ENCODE assay signal across 8 cellular contexts in the genomic region with DNA sequence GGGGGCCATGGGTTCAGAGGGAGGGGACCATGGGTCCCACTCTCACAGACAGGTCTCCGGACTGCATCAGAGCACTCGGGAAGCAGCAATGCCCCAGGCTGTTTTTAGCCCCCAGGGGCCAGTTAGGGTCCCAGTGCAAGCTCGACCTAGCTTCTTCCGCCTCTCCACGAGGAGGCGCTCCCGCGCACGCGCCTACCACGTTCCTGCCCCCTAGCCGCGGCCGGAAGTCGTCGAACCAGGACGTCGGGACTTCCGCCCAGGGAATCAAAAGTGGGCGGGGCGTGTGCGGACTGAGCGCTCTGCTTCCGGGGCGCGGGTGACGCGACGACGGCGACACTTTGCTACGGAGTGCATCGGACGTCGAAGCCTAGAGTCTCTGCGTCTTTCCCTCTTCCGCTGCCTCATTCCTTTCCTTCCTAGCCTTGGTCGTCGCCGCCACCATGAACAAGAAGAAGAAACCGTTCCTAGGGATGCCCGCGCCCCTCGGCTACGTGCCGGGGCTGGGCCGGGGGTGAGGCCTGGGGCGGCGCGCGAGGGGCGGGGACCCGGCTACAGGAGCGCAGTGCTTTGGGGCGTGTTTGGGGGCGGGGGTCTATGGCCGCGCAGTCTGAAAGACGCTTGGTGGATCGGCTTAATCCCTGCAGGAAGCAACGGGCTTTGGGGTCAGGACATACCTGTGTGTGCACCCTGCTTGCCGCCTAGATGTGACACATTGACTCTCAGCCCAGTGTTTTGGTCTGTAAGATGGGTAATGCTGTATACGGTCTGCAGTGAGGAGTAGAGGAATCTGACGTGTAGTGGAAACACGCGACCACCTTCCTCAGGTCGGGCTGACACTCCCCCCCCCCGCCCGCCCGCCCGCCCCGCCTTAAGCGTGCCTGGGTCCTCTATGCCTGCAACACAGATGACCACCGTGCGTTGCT. TPM values are rescaled to one million over a fixed set of nuclear protein-coding genes. Genes with fewer than 3 reads are reported as not detected.
DNase-seq lines count a peak whose midpoint lies in the region; ATAC-seq and TF ChIP-seq lines count a peak whose summit lies in the region.

A gene with protein sequence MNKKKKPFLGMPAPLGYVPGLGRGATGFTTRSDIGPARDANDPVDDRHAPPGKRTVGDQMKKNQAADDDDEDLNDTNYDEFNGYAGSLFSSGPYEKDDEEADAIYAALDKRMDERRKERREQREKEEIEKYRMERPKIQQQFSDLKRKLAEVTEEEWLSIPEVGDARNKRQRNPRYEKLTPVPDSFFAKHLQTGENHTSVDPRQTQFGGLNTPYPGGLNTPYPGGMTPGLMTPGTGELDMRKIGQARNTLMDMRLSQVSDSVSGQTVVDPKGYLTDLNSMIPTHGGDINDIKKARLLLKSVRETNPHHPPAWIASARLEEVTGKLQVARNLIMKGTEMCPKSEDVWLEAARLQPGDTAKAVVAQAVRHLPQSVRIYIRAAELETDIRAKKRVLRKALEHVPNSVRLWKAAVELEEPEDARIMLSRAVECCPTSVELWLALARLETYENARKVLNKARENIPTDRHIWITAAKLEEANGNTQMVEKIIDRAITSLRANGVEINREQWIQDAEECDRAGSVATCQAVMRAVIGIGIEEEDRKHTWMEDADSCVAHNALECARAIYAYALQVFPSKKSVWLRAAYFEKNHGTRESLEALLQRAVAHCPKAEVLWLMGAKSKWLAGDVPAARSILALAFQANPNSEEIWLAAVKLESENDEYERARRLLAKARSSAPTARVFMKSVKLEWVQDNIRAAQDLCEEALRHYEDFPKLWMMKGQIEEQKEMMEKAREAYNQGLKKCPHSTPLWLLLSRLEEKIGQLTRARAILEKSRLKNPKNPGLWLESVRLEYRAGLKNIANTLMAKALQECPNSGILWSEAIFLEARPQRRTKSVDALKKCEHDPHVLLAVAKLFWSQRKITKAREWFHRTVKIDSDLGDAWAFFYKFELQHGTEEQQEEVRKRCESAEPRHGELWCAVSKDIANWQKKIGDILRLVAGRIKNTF (plus strand): TSS at position 327 of the 923 bp plus-strand sequence. CDS start 114 bp downstream, at position 441.

- POLR2A ChIA-PET in AG04450 (lab: Yijun Ruan, JAX) (no interaction called here), WTC11 (lab: Charles Lee) (interaction anchor here (0.6 to 0.8 kb wide), 3 partner anchors 25 to 1914 kb away, joined by 3 read pairs; a partner anchor contains a TSS)

- CTCF ChIA-PET in AG04450 (lab: Charles Lee) (interaction anchor here (0.6 to 1.8 kb wide), 22 partner anchors 8 to 444 kb away, joined by 3 to 8 read pairs (median 5); a partner anchor contains a TSS), WTC11 (lab: Charles Lee) (interaction anchor here (0.6 to 3.1 kb wide), 75 partner anchors 8 to 705 kb away, joined by 3 to 51 read pairs (median 5); a partner anchor contains a TSS)

- H3K36me3 Mint-ChIP-seq in WTC11 (peaks cover 25% of the 10 kb centered on the region), immature natural killer cell (peaks cover 11 to 30% (median 13%) of the 10 kb centered on the region in 3 donors)

- H3K27ac Mint-ChIP-seq in WTC11 (peak within 1 kb of the TSS; percentile 93), immature natural killer cell (peak within 1 kb of the TSS; percentile 88 to 96 (median 94))

- H3K4me3 Mint-ChIP-seq in WTC11 (peak within 1 kb of the TSS; percentile 94), immature natural killer cell (peak within 1 kb of the TSS; percentile 90 to 96 (median 93))

- H3K36me3 ChIP-seq in spleen, result peaks cover 0 to 41% (median 34%) of the 10 kb centered on the region in 6 donors

- peak in 1 of 3 donors; percentile 15 for TF ChIP-seq POLR2A in spleen (IDR thresholded peaks at IDR 0.05)

- H3K4me3 ChIP-seq in AG04450 (ENCODE audit: low read depth, low read length), result peak within 1 kb of the TSS; percentile 78
- peak within 1 kb of the TSS; percentile 66 to 83 for H3K4me3 ChIP-seq in cardiac fibroblast (replicated peaks in 1 of 2; ENCODE audit: low read depth in 2 of 2, low read length in 2 of 2)
- peak within 1 kb of the TSS; percentile 70 to 96 (median 87) for H3K4me3 ChIP-seq in spleen

- peak; percentile 38 for ATAC-seq in GM18870 (IDR thresholded peaks at IDR 0.05; ENCODE audit: unreplicated experiment)
- ATAC-seq in HG03139 (IDR thresholded peaks at IDR 0.05; ENCODE audit: unreplicated experiment), result peak; percentile 42
- peak; percentile 71 for ATAC-seq in WTC11

- H3K4me1 Mint-ChIP-seq in WTC11 (peaks cover 21% of the 10 kb centered on the region), immature natural killer cell (peaks cover 59 to 72% of the 10 kb centered on the region in 2 donors)

- no peaks in the 10 kb centered on the region for H3K27me3 ChIP-seq in AG04450 (ENCODE audit: control insufficient read depth, insufficient read depth, low read length)
- no peaks in the 10 kb centered on the region for H3K27me3 ChIP-seq in spleen (replicated peaks in 1 of 7)

- no peaks in the 10 kb centered on the region; the same call in 1 of the 2 replicates for H3K9me3 ChIP-seq in AG04450 (ENCODE audit: control insufficient read depth, insufficient read depth, low read length)
- H3K9me3 ChIP-seq in spleen, result no peaks in the 10 kb centered on the region

- 1 to 2% (median 1%) methylated on average over 37 to 75 of the region's 75 CpGs for WGBS in spleen, 5 donors

- intact Hi-C loops in spleen (cut with DNase I; ENCODE audit: low total_unique reads), result loop anchor here (5.0 to 10.0 kb wide), 2 partner anchors 54 to 81 kb away; a partner anchor contains a TSS

- peak; percentile 92 for TF ChIP-seq CTCF in AG04450 (IDR thresholded peaks at IDR 0.05; ENCODE audit: low read depth, low read length)
- TF ChIP-seq CTCF in WTC11 (IDR thresholded peaks at IDR 0.05), result peak; percentile 60
- TF ChIP-seq CTCF in cardiac fibroblast (IDR thresholded peaks at IDR 0.05; ENCODE audit: low read depth, low read length), result peak; percentile 92
- peak; percentile 59 to 90 (median 84) for TF ChIP-seq CTCF in spleen (IDR thresholded peaks at IDR 0.05 in 8 of 11, conservative IDR thresholded peaks at IDR 0.05 in 3 of 11)

- peaks cover 41 to 75% (median 57%) of the 10 kb centered on the region in 6 donors for H3K4me1 ChIP-seq in spleen

- H3K27me3 Mint-ChIP-seq in WTC11 (ENCODE audit: low read depth), result peaks cover 10% of the 10 kb centered on the region
- H3K27me3 Mint-ChIP-seq in immature natural killer cell (ENCODE audit: low read depth in 3 of 3), result peaks cover 0 to 15% (median 4%) of the 10 kb centered on the region in 3 donors

- H3K9me3 Mint-ChIP-seq in WTC11 (no peaks in the 10 kb centered on the region), immature natural killer cell (no peaks in the 10 kb centered on the region)

- H3K27ac ChIP-seq in AG04450 (ENCODE audit: low read depth, low read length) (peak within 1 kb of the TSS; percentile 65), spleen (peak within 1 kb of the TSS; percentile 83 to 93 (median 90))

- DNase-seq in AG04450 (ENCODE audit: low read depth, low spot score) (peak; percentile 80), NCI-H2227 treated with DMSO at 0.1 percent for 48 hours (lab: John Stamatoyannopoulos, UW) (peak; percentile 98), WTC11 (ENCODE audit: low spot score) (peak; percentile 98), cardiac fibroblast (ENCODE audit: low read depth in 2 of 2) (peak; percentile 96 to 97), immature natural killer cell (peak; percentile 93 to 96 (median 96)), spleen (peak; percentile 99)

TF ChIP-seq in WTC11, 78 proteins besides CTCF, POLR2A, EP300 and RAD21 (continues in another document):
- TF ChIP-seq SMAD4 (CRISPR knock-in tag; IDR thresholded peaks at IDR 0.05) (no peak), FOXP1 (CRISPR knock-in tag; IDR thresholded peaks at IDR 0.05; ENCODE audit: borderline replicate concordance) (peak; percentile 15; the same call in 1 of the 2 replicates), HMGA2 (CRISPR knock-in tag; IDR thresholded peaks at IDR 0.05) (no peak), CBFB (CRISPR knock-in tag; IDR thresholded peaks at IDR 0.05; ENCODE audit: low read depth) (no peak)
- TF ChIP-seq, protein P1, sequence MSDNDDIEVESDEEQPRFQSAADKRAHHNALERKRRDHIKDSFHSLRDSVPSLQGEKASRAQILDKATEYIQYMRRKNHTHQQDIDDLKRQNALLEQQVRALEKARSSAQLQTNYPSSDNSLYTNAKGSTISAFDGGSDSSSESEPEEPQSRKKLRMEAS (CRISPR knock-in tag; IDR thresholded peaks at IDR 0.05), result peak; percentile 96
- TF ChIP-seq, protein P2, sequence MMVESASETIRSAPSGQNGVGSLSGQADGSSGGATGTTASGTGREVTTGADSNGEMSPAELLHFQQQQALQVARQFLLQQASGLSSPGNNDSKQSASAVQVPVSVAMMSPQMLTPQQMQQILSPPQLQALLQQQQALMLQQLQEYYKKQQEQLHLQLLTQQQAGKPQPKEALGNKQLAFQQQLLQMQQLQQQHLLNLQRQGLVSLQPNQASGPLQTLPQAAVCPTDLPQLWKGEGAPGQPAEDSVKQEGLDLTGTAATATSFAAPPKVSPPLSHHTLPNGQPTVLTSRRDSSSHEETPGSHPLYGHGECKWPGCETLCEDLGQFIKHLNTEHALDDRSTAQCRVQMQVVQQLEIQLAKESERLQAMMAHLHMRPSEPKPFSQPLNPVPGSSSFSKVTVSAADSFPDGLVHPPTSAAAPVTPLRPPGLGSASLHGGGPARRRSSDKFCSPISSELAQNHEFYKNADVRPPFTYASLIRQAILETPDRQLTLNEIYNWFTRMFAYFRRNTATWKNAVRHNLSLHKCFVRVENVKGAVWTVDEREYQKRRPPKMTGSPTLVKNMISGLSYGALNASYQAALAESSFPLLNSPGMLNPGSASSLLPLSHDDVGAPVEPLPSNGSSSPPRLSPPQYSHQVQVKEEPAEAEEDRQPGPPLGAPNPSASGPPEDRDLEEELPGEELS (CRISPR knock-in tag; IDR thresholded peaks at IDR 0.05), result peak; percentile 83; the same call in 1 of the 2 replicates
- TF ChIP-seq, protein P3, sequence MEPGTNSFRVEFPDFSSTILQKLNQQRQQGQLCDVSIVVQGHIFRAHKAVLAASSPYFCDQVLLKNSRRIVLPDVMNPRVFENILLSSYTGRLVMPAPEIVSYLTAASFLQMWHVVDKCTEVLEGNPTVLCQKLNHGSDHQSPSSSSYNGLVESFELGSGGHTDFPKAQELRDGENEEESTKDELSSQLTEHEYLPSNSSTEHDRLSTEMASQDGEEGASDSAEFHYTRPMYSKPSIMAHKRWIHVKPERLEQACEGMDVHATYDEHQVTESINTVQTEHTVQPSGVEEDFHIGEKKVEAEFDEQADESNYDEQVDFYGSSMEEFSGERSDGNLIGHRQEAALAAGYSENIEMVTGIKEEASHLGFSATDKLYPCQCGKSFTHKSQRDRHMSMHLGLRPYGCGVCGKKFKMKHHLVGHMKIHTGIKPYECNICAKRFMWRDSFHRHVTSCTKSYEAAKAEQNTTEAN (CRISPR knock-in tag; IDR thresholded peaks at IDR 0.05), result 0 out of 2 replicates have a peak, but pooled peaks have one; percentile 54

RNA-seq across cellular contexts. Expression of the gene that starts here (rescaled TPM):
- polyA plus RNA-seq in AG04450 (2011; rRNA removed), result 38.5 and 47.5 TPM in 2 replicates
- polyA minus RNA-seq in AG04450 (2011; rRNA and poly(A)+ RNA removed), result 49.9 and 56.3 TPM in 2 replicates
- total RNA-seq in WTC11 (2021), result 79.4 to 84.6 TPM (median 80.5 TPM) in 3 replicates
- polyA plus RNA-seq in immature natural killer cell, result 10 to 100 TPM; 52.6 to 94.4 (median 63.1) TPM
- 10 to 100 TPM; 53.4 to 71.1 (median 61.6) TPM for total RNA-seq in spleen
- polyA plus RNA-seq in spleen, result 10 to 100 TPM; 39.9 to 52.4 (median 41.9) TPM

Comparison
In these comparisons a context has a peak if more than half of its experiments do, and no peak if none do; other contexts are left out.
1. Peak in every context shown above with its lines: DNase-seq, ATAC-seq, H3K4me3 ChIP-seq and H3K27ac ChIP-seq.